In genomic region chr1:216553040-216553439, GRCh38 we compare ENCODE assay signal across 33 cellular contexts.
"Had no signal": no experiment of that assay in that cellular context is flagged by ENCODE, and none has a peak within 500 bp of the region (broad histone marks: within the 10 kb centered on the region; RNA-seq: fewer than 3 reads in every experiment).

No MANE protein-coding gene starts in this region.

- H3K4me1 ChIP-seq: esophagus muscularis mucosa, foreskin keratinocyte, gastrocnemius medialis, heart left ventricle had no signal

- H3K27me3 ChIP-seq: brain microvascular endothelial cell, dorsolateral prefrontal cortex, esophagus muscularis mucosa, foreskin keratinocyte, gastrocnemius medialis, heart left ventricle had no signal

- H3K36me3 Mint-ChIP-seq: activated naive CD8-positive, alpha-beta T cell had no signal

- H3K9me3 ChIP-seq: esophagus muscularis mucosa, gastrocnemius medialis, heart left ventricle had no signal

- H3K27ac Mint-ChIP-seq: activated B cell treated with CpG ODN at 0.5 μM for 24 hours; activated CD8-positive, alpha-beta T cell treated with anti-CD3 and anti-CD28 coated beads for 36 hours; activated naive CD8-positive, alpha-beta T cell; activated T-helper 17 cell treated with anti-CD3 and anti-CD28 coated beads, Interleukin-2, amount 50 U/mL, for 72 hours; dendritic cell treated with granulocyte-macrophage colony-stimulating factor and Interleukin-4, amounts not matched to agents 40 ng/mL and 50 ng/mL, for 4 days; T-helper 17 cell; T-helper 2 cell treated with Interferon-gamma antibody and Interleukin-4, amounts not matched to agents 5 μg/mL and 100 μg/mL, for 36 hours had no signal

- H3K27ac ChIP-seq: brain microvascular endothelial cell, coronary artery, dorsolateral prefrontal cortex, esophagus muscularis mucosa, foreskin keratinocyte, gastrocnemius medialis, heart left ventricle had no signal

- H3K4me1 Mint-ChIP-seq: activated B cell treated with CpG ODN at 0.5 μM for 24 hours; activated T-helper 17 cell treated with anti-CD3 and anti-CD28 coated beads, Interleukin-2, amount 50 U/mL, for 72 hours; central memory CD8-positive, alpha-beta T cell; T-helper 17 cell had no signal

- H3K36me3 ChIP-seq: brain microvascular endothelial cell, esophagus muscularis mucosa, gastrocnemius medialis, heart left ventricle had no signal

- ATAC-seq: activated CD4-positive, CD25-positive, alpha-beta regulatory T cell treated with anti-CD3 and anti-CD28 coated beads, Interleukin-2, amount 50 U/mL, for 24 hours; activated CD8-positive, alpha-beta T cell treated with anti-CD3 and anti-CD28 coated beads for 36 hours; activated T-cell treated with anti-CD3 and anti-CD28 coated beads, Interleukin-2, amount 50 U/mL, for 4 hours; activated T-helper 17 cell treated with anti-CD3 and anti-CD28 coated beads, Interleukin-2, amount 50 U/mL, for 72 hours; foreskin keratinocyte; gastrocnemius medialis; heart left ventricle; T-helper 17 cell had no signal

- H3K9me3 Mint-ChIP-seq: activated B cell treated with CpG ODN at 0.5 μM for 24 hours; activated T-cell treated with anti-CD3 and anti-CD28 coated beads, Interleukin-2, amount 50 U/mL, for 4 hours; activated T-helper 17 cell treated with anti-CD3 and anti-CD28 coated beads, Interleukin-2, amount 50 U/mL, for 72 hours; dendritic cell treated with granulocyte-macrophage colony-stimulating factor and Interleukin-4, amounts not matched to agents 40 ng/mL and 50 ng/mL, for 4 days; T-helper 2 cell treated with Interferon-gamma antibody and Interleukin-4, amounts not matched to agents 5 μg/mL and 100 μg/mL, for 36 hours had no signal

- H3K27me3 Mint-ChIP-seq: activated B cell treated with CpG ODN at 0.5 μM for 24 hours; activated CD8-positive, alpha-beta T cell treated with anti-CD3 and anti-CD28 coated beads for 36 hours; activated naive CD8-positive, alpha-beta T cell; activated T-helper 17 cell treated with anti-CD3 and anti-CD28 coated beads, Interleukin-2, amount 50 U/mL, for 72 hours; central memory CD8-positive, alpha-beta T cell; dendritic cell treated with granulocyte-macrophage colony-stimulating factor and Interleukin-4, amounts not matched to agents 40 ng/mL and 50 ng/mL, for 4 days; T-helper 17 cell had no signal

- H3K4me3 Mint-ChIP-seq: activated B cell treated with CpG ODN at 0.5 μM for 24 hours; activated CD8-positive, alpha-beta T cell treated with anti-CD3 and anti-CD28 coated beads for 36 hours; activated naive CD8-positive, alpha-beta T cell; activated T-cell treated with anti-CD3 and anti-CD28 coated beads, Interleukin-2, amount 50 U/mL, for 4 hours; activated T-helper 17 cell treated with anti-CD3 and anti-CD28 coated beads, Interleukin-2, amount 50 U/mL, for 72 hours; central memory CD8-positive, alpha-beta T cell; dendritic cell treated with granulocyte-macrophage colony-stimulating factor and Interleukin-4, amounts not matched to agents 40 ng/mL and 50 ng/mL, for 4 days; T-helper 17 cell; T-helper 2 cell treated with Interferon-gamma antibody and Interleukin-4, amounts not matched to agents 5 μg/mL and 100 μg/mL, for 36 hours had no signal

- DNase-seq: activated B cell treated with CpG ODN at 0.5 μM for 24 hours; activated CD4-positive, alpha-beta T cell treated with anti-CD3 and anti-CD28 coated beads for 48 hours; activated CD4-positive, alpha-beta T cell treated with anti-CD3 and anti-CD28 coated beads, Interleukin-2, amount 50 U/mL, for 1 hour; activated CD4-positive, alpha-beta T cell treated with anti-CD3 and anti-CD28 coated beads, Interleukin-2, amount 50 U/mL, for 48 hours; activated CD8-positive, alpha-beta memory T cell treated with anti-CD3 and anti-CD28 coated beads for 24 hours; activated CD8-positive, alpha-beta T cell treated with anti-CD3 and anti-CD28 coated beads for 36 hours; activated effector memory CD4-positive, alpha-beta T cell treated with Interleukin-2 at 50 U/mL for 16 hours; activated gamma-delta T cell treated with Interleukin-2 at 50 U/mL for 16 hours; activated naive CD4-positive, alpha-beta T cell treated with anti-CD3 and anti-CD28 coated beads, Interleukin-2, amount 50 U/mL, for 16 hours; activated naive CD4-positive, alpha-beta T cell treated with Interleukin-2 at 50 U/mL for 16 hours; activated T-cell treated with anti-CD3 and anti-CD28 coated beads, Interleukin-2, amount 50 U/mL, for 4 hours; amniotic stem cell; anterior cingulate cortex; brain microvascular endothelial cell; dorsolateral prefrontal cortex; effector memory CD4-positive, alpha-beta T cell; erythroblast; foreskin keratinocyte; gastrocnemius medialis; glutamatergic neuron; heart left ventricle; T-helper 17 cell; T1000 had no signal

- FAIRE-seq: astrocyte, bronchial epithelial cell had no signal

- H3K4me3 ChIP-seq: coronary artery, dorsolateral prefrontal cortex, esophagus muscularis mucosa, gastrocnemius medialis, heart left ventricle had no signal
